Comparison of ENCODE assay signal across 14 cellular contexts in the genomic region with DNA sequence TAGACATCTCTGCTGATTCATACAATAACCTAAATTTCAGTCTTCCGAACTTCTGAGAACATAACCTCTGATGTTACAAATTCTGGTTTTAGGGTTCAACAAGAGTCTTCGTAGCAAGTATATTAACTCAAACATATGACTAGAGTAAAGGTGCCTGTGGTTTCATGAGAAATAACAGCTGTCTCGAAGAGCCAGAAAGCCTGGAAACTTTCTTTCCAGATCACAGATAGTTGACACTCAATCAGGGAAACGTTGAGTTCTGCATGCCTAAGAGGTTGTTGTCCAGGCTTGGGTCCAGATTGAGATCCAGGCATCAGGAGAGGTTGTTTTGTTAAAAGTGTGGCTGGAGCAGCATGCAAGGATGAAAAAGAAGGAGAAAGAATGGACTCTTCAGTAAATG.
DNase-seq lines count a peak whose midpoint lies in the region; ATAC-seq and TF ChIP-seq lines count a peak whose summit lies in the region.
"Had no signal": no experiment of that assay in that cellular context is flagged by ENCODE, and none has a peak within 500 bp of the region (broad histone marks: within the 10 kb centered on the region; RNA-seq: fewer than 3 reads in every experiment).

No MANE protein-coding gene starts in this region.

- no peaks in the 10 kb centered on the region for H3K27me3 ChIP-seq in AG04450 (ENCODE audit: control insufficient read depth, insufficient read depth, low read length)
- H3K27me3 ChIP-seq: BLaER1 treated with 17β-estradiol and CSF1 and Interleukin-3, amounts not matched to agents 10 nM and 100 nM had no signal

- TF ChIP-seq CTCF in AG04450 (IDR thresholded peaks at IDR 0.05; ENCODE audit: low read depth, low read length) = no peak
- TF ChIP-seq CTCF in GM20000 (IDR thresholded peaks at IDR 0.05; ENCODE audit: extremely low read depth, missing control alignments) = no peak

- CTCF ChIA-PET in AG04450 (lab: Charles Lee) = no interaction called here

- no peak overlapping the region for H3K27ac Mint-ChIP-seq in effector memory CD8-positive, alpha-beta T cell
- H3K27ac Mint-ChIP-seq: CD4-positive, CD25-positive, alpha-beta regulatory T cell; GM23338 had no signal

- peak; percentile 68 for DNase-seq in AG04450 (ENCODE audit: low read depth, low spot score)
- DNase-seq in LHCN-M2 (ENCODE audit: low read depth) = peak; percentile 71
- DNase-seq in fibroblast of gingiva (ENCODE audit: low read depth) = peak; percentile 70
- DNase-seq in myocyte (ENCODE audit: low read depth) = peak; percentile 83
- DNase-seq in GM20000 (ENCODE audit: low spot score) = no peak
- no peak for DNase-seq in caudate nucleus (lab: John Stamatoyannopoulos, UW)
- no peak for DNase-seq in DMS 273 treated with DMSO at 0.1 percent for 48 hours (lab: John Stamatoyannopoulos, UW)
- DNase-seq in effector memory CD8-positive, alpha-beta T cell = no peak
- DNase-seq: CD4-positive, CD25-positive, alpha-beta regulatory T cell; H7 had no signal

- H3K36me3 Mint-ChIP-seq in effector memory CD8-positive, alpha-beta T cell (ENCODE audit: insufficient read depth) = no peaks in the 10 kb centered on the region
- H3K36me3 Mint-ChIP-seq: CD4-positive, CD25-positive, alpha-beta regulatory T cell had no signal

- no peak for ATAC-seq in effector memory CD8-positive, alpha-beta T cell (replicated peaks)
- ATAC-seq: GM23338, K562 had no signal

- no peaks in the 10 kb centered on the region for H3K4me1 Mint-ChIP-seq in effector memory CD8-positive, alpha-beta T cell (ENCODE audit: low read depth in 2 of 2)
- H3K4me1 Mint-ChIP-seq: CD4-positive, CD25-positive, alpha-beta regulatory T cell; GM23338 had no signal

- POLR2A ChIA-PET in AG04450 (lab: Yijun Ruan, JAX) = no interaction called here

- H3K27ac ChIP-seq in AG04450 (ENCODE audit: low read depth, low read length) (no peak overlapping the region), caudate nucleus (ENCODE audit: low read depth, low read length) (no peak overlapping the region)
- H3K27ac ChIP-seq: 22Rv1; BLaER1 treated with 17β-estradiol and CSF1 and Interleukin-3, amounts not matched to agents 10 nM and 100 nM had no signal

- no peaks in the 10 kb centered on the region for H3K9me3 ChIP-seq in AG04450 (ENCODE audit: control insufficient read depth, insufficient read depth, low read length)
- H3K9me3 ChIP-seq: BLaER1 treated with 17β-estradiol and CSF1 and Interleukin-3, amounts not matched to agents 10 nM and 100 nM had no signal

- H3K4me3 ChIP-seq in AG04450 (ENCODE audit: low read depth, low read length) = no peak overlapping the region; the same call in 1 of the 2 replicates
- H3K4me3 ChIP-seq: BLaER1 treated with 17β-estradiol and CSF1 and Interleukin-3, amounts not matched to agents 10 nM and 100 nM; GM23338; K562 had no signal

- H3K4me3 Mint-ChIP-seq in effector memory CD8-positive, alpha-beta T cell = no peak overlapping the region
- H3K4me3 Mint-ChIP-seq: CD4-positive, CD25-positive, alpha-beta regulatory T cell; GM23338 had no signal

- no peaks in the 10 kb centered on the region for H3K9me3 Mint-ChIP-seq in effector memory CD8-positive, alpha-beta T cell
- H3K9me3 Mint-ChIP-seq: CD4-positive, CD25-positive, alpha-beta regulatory T cell; GM23338 had no signal

- H3K27me3 Mint-ChIP-seq in effector memory CD8-positive, alpha-beta T cell = peaks cover 0 to 5% of the 10 kb centered on the region in 2 donors
- H3K27me3 Mint-ChIP-seq: CD4-positive, CD25-positive, alpha-beta regulatory T cell had no signal

Comparison
In these comparisons a context has a peak if more than half of its experiments do, and no peak if none do; other contexts are left out.
1. DNase-seq: peak in AG04450 (single experiment), LHCN-M2 (single experiment), fibroblast of gingiva (single experiment) and myocyte (single experiment); none in GM20000 (single experiment), caudate nucleus (0 of 61), DMS 273 treated with DMSO at 0.1 percent for 48 hours (single experiment) and effector memory CD8-positive, alpha-beta T cell (0 of 3).